Comparison of ENCODE assay signal across 2 cellular contexts in the genomic region with DNA sequence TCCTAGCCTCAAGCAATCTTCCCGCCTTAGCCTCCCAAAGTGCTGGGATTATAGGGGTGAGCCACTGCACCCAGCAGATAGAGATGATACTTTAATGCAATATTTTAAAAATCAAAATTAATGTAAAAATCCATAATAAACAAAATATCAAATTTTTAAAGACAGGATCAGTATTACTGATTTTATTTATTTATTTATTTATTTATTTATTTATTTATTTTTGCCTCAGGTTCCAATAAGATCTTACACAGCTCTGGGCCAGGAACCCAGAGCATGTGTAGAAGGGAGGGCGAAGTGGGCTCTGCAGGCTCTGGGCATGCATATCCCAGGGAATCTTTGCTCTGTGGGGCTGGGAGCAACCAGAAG.
TF ChIP-seq lines count a peak whose summit lies in the region.

No MANE protein-coding gene starts in this region.

TF ChIP-seq in SK-N-SH, 30 proteins besides CTCF, POLR2A, EP300 and RAD21:
- TF ChIP-seq, protein P1, sequence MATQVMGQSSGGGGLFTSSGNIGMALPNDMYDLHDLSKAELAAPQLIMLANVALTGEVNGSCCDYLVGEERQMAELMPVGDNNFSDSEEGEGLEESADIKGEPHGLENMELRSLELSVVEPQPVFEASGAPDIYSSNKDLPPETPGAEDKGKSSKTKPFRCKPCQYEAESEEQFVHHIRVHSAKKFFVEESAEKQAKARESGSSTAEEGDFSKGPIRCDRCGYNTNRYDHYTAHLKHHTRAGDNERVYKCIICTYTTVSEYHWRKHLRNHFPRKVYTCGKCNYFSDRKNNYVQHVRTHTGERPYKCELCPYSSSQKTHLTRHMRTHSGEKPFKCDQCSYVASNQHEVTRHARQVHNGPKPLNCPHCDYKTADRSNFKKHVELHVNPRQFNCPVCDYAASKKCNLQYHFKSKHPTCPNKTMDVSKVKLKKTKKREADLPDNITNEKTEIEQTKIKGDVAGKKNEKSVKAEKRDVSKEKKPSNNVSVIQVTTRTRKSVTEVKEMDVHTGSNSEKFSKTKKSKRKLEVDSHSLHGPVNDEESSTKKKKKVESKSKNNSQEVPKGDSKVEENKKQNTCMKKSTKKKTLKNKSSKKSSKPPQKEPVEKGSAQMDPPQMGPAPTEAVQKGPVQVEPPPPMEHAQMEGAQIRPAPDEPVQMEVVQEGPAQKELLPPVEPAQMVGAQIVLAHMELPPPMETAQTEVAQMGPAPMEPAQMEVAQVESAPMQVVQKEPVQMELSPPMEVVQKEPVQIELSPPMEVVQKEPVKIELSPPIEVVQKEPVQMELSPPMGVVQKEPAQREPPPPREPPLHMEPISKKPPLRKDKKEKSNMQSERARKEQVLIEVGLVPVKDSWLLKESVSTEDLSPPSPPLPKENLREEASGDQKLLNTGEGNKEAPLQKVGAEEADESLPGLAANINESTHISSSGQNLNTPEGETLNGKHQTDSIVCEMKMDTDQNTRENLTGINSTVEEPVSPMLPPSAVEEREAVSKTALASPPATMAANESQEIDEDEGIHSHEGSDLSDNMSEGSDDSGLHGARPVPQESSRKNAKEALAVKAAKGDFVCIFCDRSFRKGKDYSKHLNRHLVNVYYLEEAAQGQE (IDR thresholded peaks at IDR 0.05; ENCODE audit: low read depth, low read length) = no peak
- TF ChIP-seq RCOR1 (IDR thresholded peaks at IDR 0.05; ENCODE audit: low read length) (no peak), YY1 (IDR thresholded peaks at IDR 0.05; ENCODE audit: low read depth) (no peak)

TF ChIP-seq in SK-N-SH treated with all-trans-retinoic acid at 6 μM for 48 hours, 23 proteins besides CTCF, POLR2A, EP300 and RAD21 (continued from another document):
- TF ChIP-seq, protein P2, sequence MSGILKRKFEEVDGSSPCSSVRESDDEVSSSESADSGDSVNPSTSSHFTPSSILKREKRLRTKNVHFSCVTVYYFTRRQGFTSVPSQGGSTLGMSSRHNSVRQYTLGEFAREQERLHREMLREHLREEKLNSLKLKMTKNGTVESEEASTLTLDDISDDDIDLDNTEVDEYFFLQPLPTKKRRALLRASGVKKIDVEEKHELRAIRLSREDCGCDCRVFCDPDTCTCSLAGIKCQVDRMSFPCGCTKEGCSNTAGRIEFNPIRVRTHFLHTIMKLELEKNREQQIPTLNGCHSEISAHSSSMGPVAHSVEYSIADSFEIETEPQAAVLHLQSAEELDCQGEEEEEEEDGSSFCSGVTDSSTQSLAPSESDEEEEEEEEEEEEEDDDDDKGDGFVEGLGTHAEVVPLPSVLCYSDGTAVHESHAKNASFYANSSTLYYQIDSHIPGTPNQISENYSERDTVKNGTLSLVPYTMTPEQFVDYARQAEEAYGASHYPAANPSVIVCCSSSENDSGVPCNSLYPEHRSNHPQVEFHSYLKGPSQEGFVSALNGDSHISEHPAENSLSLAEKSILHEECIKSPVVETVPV (CRISPR knock-in tag; IDR thresholded peaks at IDR 0.05) = no peak
- TF ChIP-seq OSR1 (CRISPR knock-in tag; IDR thresholded peaks at IDR 0.05) (no peak), ZNF8 (CRISPR knock-in tag; IDR thresholded peaks at IDR 0.05) (no peak), ISL1 (CRISPR knock-in tag; IDR thresholded peaks at IDR 0.05) (no peak), ZC3H10 (CRISPR knock-in tag; IDR thresholded peaks at IDR 0.05) (no peak), PPARA (CRISPR knock-in tag; IDR thresholded peaks at IDR 0.05; ENCODE audit: borderline replicate concordance) (no peak), GLIS3 (CRISPR knock-in tag; IDR thresholded peaks at IDR 0.05) (no peak)
- TF ChIP-seq, protein P3, sequence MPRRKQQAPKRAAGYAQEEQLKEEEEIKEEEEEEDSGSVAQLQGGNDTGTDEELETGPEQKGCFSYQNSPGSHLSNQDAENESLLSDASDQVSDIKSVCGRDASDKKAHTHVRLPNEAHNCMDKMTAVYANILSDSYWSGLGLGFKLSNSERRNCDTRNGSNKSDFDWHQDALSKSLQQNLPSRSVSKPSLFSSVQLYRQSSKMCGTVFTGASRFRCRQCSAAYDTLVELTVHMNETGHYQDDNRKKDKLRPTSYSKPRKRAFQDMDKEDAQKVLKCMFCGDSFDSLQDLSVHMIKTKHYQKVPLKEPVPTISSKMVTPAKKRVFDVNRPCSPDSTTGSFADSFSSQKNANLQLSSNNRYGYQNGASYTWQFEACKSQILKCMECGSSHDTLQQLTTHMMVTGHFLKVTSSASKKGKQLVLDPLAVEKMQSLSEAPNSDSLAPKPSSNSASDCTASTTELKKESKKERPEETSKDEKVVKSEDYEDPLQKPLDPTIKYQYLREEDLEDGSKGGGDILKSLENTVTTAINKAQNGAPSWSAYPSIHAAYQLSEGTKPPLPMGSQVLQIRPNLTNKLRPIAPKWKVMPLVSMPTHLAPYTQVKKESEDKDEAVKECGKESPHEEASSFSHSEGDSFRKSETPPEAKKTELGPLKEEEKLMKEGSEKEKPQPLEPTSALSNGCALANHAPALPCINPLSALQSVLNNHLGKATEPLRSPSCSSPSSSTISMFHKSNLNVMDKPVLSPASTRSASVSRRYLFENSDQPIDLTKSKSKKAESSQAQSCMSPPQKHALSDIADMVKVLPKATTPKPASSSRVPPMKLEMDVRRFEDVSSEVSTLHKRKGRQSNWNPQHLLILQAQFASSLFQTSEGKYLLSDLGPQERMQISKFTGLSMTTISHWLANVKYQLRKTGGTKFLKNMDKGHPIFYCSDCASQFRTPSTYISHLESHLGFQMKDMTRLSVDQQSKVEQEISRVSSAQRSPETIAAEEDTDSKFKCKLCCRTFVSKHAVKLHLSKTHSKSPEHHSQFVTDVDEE (CRISPR knock-in tag; IDR thresholded peaks at IDR 0.05) = no peak
- TF ChIP-seq, protein P4, sequence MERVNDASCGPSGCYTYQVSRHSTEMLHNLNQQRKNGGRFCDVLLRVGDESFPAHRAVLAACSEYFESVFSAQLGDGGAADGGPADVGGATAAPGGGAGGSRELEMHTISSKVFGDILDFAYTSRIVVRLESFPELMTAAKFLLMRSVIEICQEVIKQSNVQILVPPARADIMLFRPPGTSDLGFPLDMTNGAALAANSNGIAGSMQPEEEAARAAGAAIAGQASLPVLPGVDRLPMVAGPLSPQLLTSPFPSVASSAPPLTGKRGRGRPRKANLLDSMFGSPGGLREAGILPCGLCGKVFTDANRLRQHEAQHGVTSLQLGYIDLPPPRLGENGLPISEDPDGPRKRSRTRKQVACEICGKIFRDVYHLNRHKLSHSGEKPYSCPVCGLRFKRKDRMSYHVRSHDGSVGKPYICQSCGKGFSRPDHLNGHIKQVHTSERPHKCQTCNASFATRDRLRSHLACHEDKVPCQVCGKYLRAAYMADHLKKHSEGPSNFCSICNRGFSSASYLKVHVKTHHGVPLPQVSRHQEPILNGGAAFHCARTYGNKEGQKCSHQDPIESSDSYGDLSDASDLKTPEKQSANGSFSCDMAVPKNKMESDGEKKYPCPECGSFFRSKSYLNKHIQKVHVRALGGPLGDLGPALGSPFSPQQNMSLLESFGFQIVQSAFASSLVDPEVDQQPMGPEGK (CRISPR knock-in tag; IDR thresholded peaks at IDR 0.05; ENCODE audit: borderline replicate concordance) = no peak
